In the genomic region with DNA sequence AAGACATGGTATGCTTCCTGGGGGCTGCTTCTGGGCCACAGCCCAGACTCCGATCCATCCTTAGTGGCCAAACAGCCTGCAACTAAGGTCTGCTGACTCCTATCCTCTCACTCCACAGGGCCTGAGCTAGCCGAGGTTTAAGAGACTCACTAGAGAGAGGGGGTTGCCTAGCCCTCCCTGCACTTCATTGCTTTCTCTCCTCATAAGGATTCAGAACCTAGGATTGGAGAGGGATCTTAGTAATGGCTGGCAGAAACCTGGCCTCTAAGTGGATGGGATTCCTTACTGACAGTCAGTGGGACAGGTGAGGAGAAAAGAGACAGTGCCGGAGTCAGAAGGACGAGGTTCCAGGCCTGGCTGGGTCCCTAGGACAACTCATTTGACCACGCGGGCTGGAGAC, we compare ENCODE assay signal across 22 cellular contexts. TPM values are rescaled to one million over a fixed set of nuclear protein-coding genes. Genes with fewer than 3 reads are reported as not detected.
DNase-seq lines count a peak whose midpoint lies in the region; ATAC-seq and TF ChIP-seq lines count a peak whose summit lies in the region.
"Had no signal": no experiment of that assay in that cellular context is flagged by ENCODE, and none has a peak within 500 bp of the region (broad histone marks: within the 10 kb centered on the region; RNA-seq: fewer than 3 reads in every experiment).

No MANE protein-coding gene starts in this region.

- peak overlapping the region; percentile 7 for H3K4me3 Mint-ChIP-seq in CD4-positive, alpha-beta T cell
- H3K4me3 Mint-ChIP-seq in central memory CD8-positive, alpha-beta T cell = no peak overlapping the region
- H3K4me3 Mint-ChIP-seq in neural progenitor cell = no peak overlapping the region
- H3K4me3 Mint-ChIP-seq in activated T-helper 17 cell treated with anti-CD3 and anti-CD28 coated beads, Interleukin-2, amount 50 U/mL, for 72 hours = no peak overlapping the region
- H3K4me3 Mint-ChIP-seq: activated CD8-positive, alpha-beta T cell treated with anti-CD3 and anti-CD28 coated beads, Interleukin-2, amount 10 ng/mL, durations not matched to agents 7 days and 5 days; activated T-cell treated with anti-CD3 and anti-CD28 coated beads, Interleukin-2, amount 50 U/mL, for 24 hours; HFFc6 had no signal

- peaks cover 45% of the 10 kb centered on the region for H3K4me1 Mint-ChIP-seq in CD4-positive, alpha-beta T cell (ENCODE audit: low read depth)
- peaks cover 30% of the 10 kb centered on the region for H3K4me1 Mint-ChIP-seq in central memory CD8-positive, alpha-beta T cell
- peaks cover 45% of the 10 kb centered on the region for H3K4me1 Mint-ChIP-seq in neural progenitor cell
- peaks cover 15% of the 10 kb centered on the region for H3K4me1 Mint-ChIP-seq in activated T-helper 17 cell treated with anti-CD3 and anti-CD28 coated beads, Interleukin-2, amount 50 U/mL, for 72 hours

- H3K9me3 ChIP-seq in CD4-positive, alpha-beta T cell (ENCODE audit: control insufficient read depth, low read length) = no peaks in the 10 kb centered on the region
- H3K9me3 ChIP-seq in HUES6 (ENCODE audit: control insufficient read depth, insufficient read depth, low read depth, low read length) (no peaks in the 10 kb centered on the region), neural progenitor cell (ENCODE audit: low read depth) (no peaks in the 10 kb centered on the region)
- H3K9me3 ChIP-seq: esophagus squamous epithelium, prostate gland, tibial nerve had no signal

- TF ChIP-seq CTCF in CD4-positive, alpha-beta T cell (IDR thresholded peaks at IDR 0.05) = no peak
- no peak for TF ChIP-seq CTCF in neural progenitor cell (IDR thresholded peaks at IDR 0.05)

- no peaks in the 10 kb centered on the region for H3K27me3 ChIP-seq in CD4-positive, alpha-beta T cell (ENCODE audit: control insufficient read depth, insufficient read depth, low read length)
- H3K27me3 ChIP-seq in HUES6 (ENCODE audit: control insufficient read depth, insufficient read depth, low read length) (no peaks in the 10 kb centered on the region), neural progenitor cell (no peaks in the 10 kb centered on the region)
- H3K27me3 ChIP-seq: esophagus squamous epithelium, tibial nerve had no signal

- intact Hi-C loops in CD4-positive, alpha-beta T cell (cut with DNase I, micrococcal nuclease) = no loop called here

- H3K36me3 ChIP-seq in HUES6 (ENCODE audit: control insufficient read depth, insufficient read depth, low read length) (no peaks in the 10 kb centered on the region), neural progenitor cell (no peaks in the 10 kb centered on the region)
- H3K36me3 ChIP-seq: esophagus squamous epithelium, prostate gland, tibial nerve had no signal

- H3K27ac Mint-ChIP-seq in CD4-positive, alpha-beta T cell = peak overlapping the region; percentile 66
- peak overlapping the region; percentile 19 for H3K27ac Mint-ChIP-seq in central memory CD8-positive, alpha-beta T cell (ENCODE audit: low read depth)
- peak overlapping the region; percentile 91 for H3K27ac Mint-ChIP-seq in neural progenitor cell
- H3K27ac Mint-ChIP-seq in activated T-helper 17 cell treated with anti-CD3 and anti-CD28 coated beads, Interleukin-2, amount 50 U/mL, for 72 hours = no peak overlapping the region
- H3K27ac Mint-ChIP-seq: activated CD8-positive, alpha-beta T cell treated with anti-CD3 and anti-CD28 coated beads, Interleukin-2, amount 10 ng/mL, durations not matched to agents 7 days and 5 days; activated T-cell treated with anti-CD3 and anti-CD28 coated beads, Interleukin-2, amount 50 U/mL, for 24 hours; HFFc6 had no signal

- ATAC-seq in CD4-positive, alpha-beta T cell (ENCODE audit: poor library complexity) = no peak
- no peak for ATAC-seq in central memory CD8-positive, alpha-beta T cell (replicated peaks; ENCODE audit: extremely low read depth, poor library complexity, severe bottlenecking)
- no peak for ATAC-seq in activated T-helper 17 cell treated with anti-CD3 and anti-CD28 coated beads, Interleukin-2, amount 50 U/mL, for 72 hours (replicated peaks)
- ATAC-seq: activated CD4-positive, CD25-positive, alpha-beta regulatory T cell treated with anti-CD3 and anti-CD28 coated beads, Interleukin-2, amount 50 U/mL, for 24 hours; activated CD8-positive, alpha-beta T cell treated with anti-CD3 and anti-CD28 coated beads, Interleukin-2, amount 10 ng/mL, durations not matched to agents 7 days and 5 days; left colon had no signal

- H3K27me3 Mint-ChIP-seq in CD4-positive, alpha-beta T cell = no peaks in the 10 kb centered on the region
- H3K27me3 Mint-ChIP-seq in central memory CD8-positive, alpha-beta T cell = no peaks in the 10 kb centered on the region
- H3K27me3 Mint-ChIP-seq in neural progenitor cell (ENCODE audit: insufficient read depth, low read depth) = peaks cover 9% of the 10 kb centered on the region
- H3K27me3 Mint-ChIP-seq in activated T-helper 17 cell treated with anti-CD3 and anti-CD28 coated beads, Interleukin-2, amount 50 U/mL, for 72 hours = no peaks in the 10 kb centered on the region
- H3K27me3 Mint-ChIP-seq: activated T-cell treated with anti-CD3 and anti-CD28 coated beads, Interleukin-2, amount 50 U/mL, for 24 hours had no signal

- H3K36me3 Mint-ChIP-seq in CD4-positive, alpha-beta T cell (ENCODE audit: low read depth) = no peaks in the 10 kb centered on the region
- H3K36me3 Mint-ChIP-seq in central memory CD8-positive, alpha-beta T cell (ENCODE audit: insufficient read depth) = peaks cover 1% of the 10 kb centered on the region
- no peaks in the 10 kb centered on the region for H3K36me3 Mint-ChIP-seq in neural progenitor cell
- H3K36me3 Mint-ChIP-seq in activated T-helper 17 cell treated with anti-CD3 and anti-CD28 coated beads, Interleukin-2, amount 50 U/mL, for 72 hours (ENCODE audit: low read depth) = peaks cover 14% of the 10 kb centered on the region

- CTCF ChIA-PET in CD4-positive, alpha-beta T cell (lab: Charles Lee) = interaction anchor here (1.5 to 3.8 kb wide), 2 partner anchors 70 to 72 kb away, joined by 3 to 10 read pairs; no protein-coding TSS in a partner anchor

- H3K4me1 ChIP-seq in HUES6 (ENCODE audit: control insufficient read depth, insufficient read depth, low read length) = peaks cover 44% of the 10 kb centered on the region
- H3K4me1 ChIP-seq in neural progenitor cell = peaks cover 43% of the 10 kb centered on the region

- no peak overlapping the region for H3K27ac ChIP-seq in CD4-positive, alpha-beta T cell (ENCODE audit: low read depth, low read length)
- H3K27ac ChIP-seq in HUES6 (ENCODE audit: low read depth, low read length) = no peak overlapping the region
- peak overlapping the region; percentile 72 for H3K27ac ChIP-seq in neural progenitor cell
- H3K27ac ChIP-seq: prostate gland had no signal

- no peaks in the 10 kb centered on the region for H4K20me1 ChIP-seq in neural progenitor cell (ENCODE audit: low read depth)

- DNase-seq in CD4-positive, alpha-beta T cell = no peak
- no peak for DNase-seq in central memory CD8-positive, alpha-beta T cell (ENCODE audit: low spot score in 2 of 2)
- no peak for DNase-seq in neural progenitor cell (ENCODE audit: low spot score)
- no peak for DNase-seq in T-helper 2 cell
- DNase-seq in OCI-M1 (lab: John Stamatoyannopoulos, UW) = no peak
- DNase-seq in activated CD8-positive, alpha-beta memory T cell treated with anti-CD3 and anti-CD28 coated beads, Interleukin-2, amount 50 U/mL, for 4 hours = no peak
- DNase-seq: activated CD8-positive, alpha-beta T cell treated with anti-CD3 and anti-CD28 coated beads, Interleukin-2, amount 10 ng/mL, durations not matched to agents 7 days and 5 days; activated naive CD4-positive, alpha-beta T cell treated with anti-CD3 and anti-CD28 coated beads, Interleukin-2, amount 50 U/mL, for 16 hours; activated T-cell treated with anti-CD3 and anti-CD28 coated beads, Interleukin-2, amount 50 U/mL, for 24 hours; aorta; effector memory CD4-positive, alpha-beta T cell; esophagus squamous epithelium; HFFc6; left colon; NCI-H146; stimulated activated CD4-positive, alpha-beta T cell treated with anti-CD3 and anti-CD28 coated beads, Interleukin-2, amount 100 ng/mL, for 24 hours; stimulated activated naive CD4-positive, alpha-beta T cell had no signal

- H3F3A ChIP-seq in neural progenitor cell (ENCODE audit: low read depth) = peaks cover 64% of the 10 kb centered on the region

- H3K4me3 ChIP-seq in HUES6 (ENCODE audit: low read depth, low read length) (no peak overlapping the region), neural progenitor cell (no peak overlapping the region)
- H3K4me3 ChIP-seq: esophagus squamous epithelium, prostate gland, tibial nerve had no signal

- H3K9ac ChIP-seq in HUES6 (ENCODE audit: low read length) (peak overlapping the region; percentile 22), neural progenitor cell (no peak overlapping the region)

- peak overlapping the region; percentile 67 for H2AFZ ChIP-seq in neural progenitor cell (replicated peaks)

- POLR2A ChIA-PET in CD4-positive, alpha-beta T cell (lab: Charles Lee) = interaction anchor here (1.0 to 2.7 kb wide), 3 partner anchors 8 to 32 kb away, joined by 3 to 17 read pairs (median 3); a partner anchor contains a TSS

- H3K4me2 ChIP-seq in neural progenitor cell = no peak overlapping the region

- H3K79me2 ChIP-seq in neural progenitor cell (ENCODE audit: low read depth) = no peaks in the 10 kb centered on the region

- no peaks in the 10 kb centered on the region for H3K9me3 Mint-ChIP-seq in CD4-positive, alpha-beta T cell
- H3K9me3 Mint-ChIP-seq in central memory CD8-positive, alpha-beta T cell = no peaks in the 10 kb centered on the region
- no peaks in the 10 kb centered on the region for H3K9me3 Mint-ChIP-seq in neural progenitor cell
- H3K9me3 Mint-ChIP-seq in activated T-helper 17 cell treated with anti-CD3 and anti-CD28 coated beads, Interleukin-2, amount 50 U/mL, for 72 hours = no peaks in the 10 kb centered on the region
- H3K9me3 Mint-ChIP-seq: activated T-cell treated with anti-CD3 and anti-CD28 coated beads, Interleukin-2, amount 50 U/mL, for 24 hours; HFFc6 had no signal

RNA-seq across cellular contexts. Expression of a gene that starts 8.2 kb away (rescaled TPM):
- 100 to 1,000 TPM; 427 to 436 TPM for total RNA-seq in CD4-positive, alpha-beta T cell
- total RNA-seq in neural progenitor cell (ENCODE audit: low replicate concordance) = 257 and 436 TPM in 2 replicates
- total RNA-seq in activated T-helper 17 cell treated with anti-CD3 and anti-CD28 coated beads, Interleukin-2, amount 50 U/mL, for 72 hours = 1,000 to 10,000 TPM in 1 of 2 donors, 100 to 1,000 TPM in 1; 746 to 1,569 TPM

RNA-seq across cellular contexts. Expression of a gene that starts 49.4 kb away (rescaled TPM):
- 10 to 100 TPM; 16.5 to 19.0 TPM for total RNA-seq in CD4-positive, alpha-beta T cell
- 41.8 and 49.5 TPM in 2 replicates for total RNA-seq in neural progenitor cell (ENCODE audit: low replicate concordance)
- total RNA-seq in activated T-helper 17 cell treated with anti-CD3 and anti-CD28 coated beads, Interleukin-2, amount 50 U/mL, for 72 hours = 10 to 100 TPM; 44.0 to 48.6 TPM

RNA-seq across cellular contexts. Expression of a gene that starts 49.7 kb away (rescaled TPM):
- 10 to 100 TPM; 61.9 to 64.3 TPM for total RNA-seq in CD4-positive, alpha-beta T cell
- total RNA-seq in neural progenitor cell (ENCODE audit: low replicate concordance) = 130 and 217 TPM in 2 replicates
- total RNA-seq in activated T-helper 17 cell treated with anti-CD3 and anti-CD28 coated beads, Interleukin-2, amount 50 U/mL, for 72 hours = 100 to 1,000 TPM in 1 of 2 donors, 10 to 100 TPM in 1; 74.3 to 119 TPM
